Comparison of ENCODE assay signal across 14 cellular contexts in the genomic region with DNA sequence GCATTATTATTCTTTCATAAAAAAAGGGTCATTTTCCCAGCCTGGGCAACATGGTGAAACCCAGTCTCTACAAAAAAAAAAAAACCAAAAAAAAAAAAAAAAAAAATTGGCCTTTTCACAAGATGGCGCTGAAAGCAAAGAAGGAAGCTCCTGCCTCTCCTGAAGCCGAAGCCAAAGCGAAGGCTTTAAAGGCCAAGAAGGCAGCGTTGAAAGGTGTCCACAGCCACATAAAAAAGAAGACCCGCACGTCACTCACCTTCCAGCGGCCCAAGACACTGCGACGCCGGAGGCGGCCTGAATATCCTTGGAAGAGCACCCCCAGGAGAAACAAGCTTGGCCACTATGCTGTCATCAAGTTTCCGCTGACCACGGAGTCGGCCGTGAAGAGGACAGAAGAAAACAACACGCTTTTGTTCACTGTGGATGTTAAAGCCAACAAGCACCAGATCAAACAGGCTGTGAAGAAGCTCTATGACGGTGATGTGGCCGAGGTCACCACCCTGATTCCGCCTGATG. TPM values are rescaled to one million over a fixed set of nuclear protein-coding genes. Genes with fewer than 3 reads are reported as not detected.
A peak's percentile ranks its signal among the peaks of the same experiment; 100 is the strongest.
DNase-seq lines count a peak whose midpoint lies in the region; ATAC-seq and TF ChIP-seq lines count a peak whose summit lies in the region.
"Had no signal": no experiment of that assay in that cellular context is flagged by ENCODE, and none has a peak within 500 bp of the region (broad histone marks: within the 10 kb centered on the region; RNA-seq: fewer than 3 reads in every experiment).

No MANE protein-coding gene starts in this region.

- ATAC-seq in Panc1, result no peak
- no peak for ATAC-seq in foreskin keratinocyte
- no peak for ATAC-seq in HG02610 (IDR thresholded peaks at IDR 0.05; ENCODE audit: unreplicated experiment)
- no peak for ATAC-seq in HG03571 (IDR thresholded peaks at IDR 0.05; ENCODE audit: unreplicated experiment)
- no peak for ATAC-seq in HG03175 (IDR thresholded peaks at IDR 0.05; ENCODE audit: unreplicated experiment)
- no peak for ATAC-seq in left lobe of liver

- in situ Hi-C loops in Panc1 (cut with HindIII; ENCODE audit: low pct_unique_long_range_greater_than_20kb, low sequenced_read_pairs), result no loop called here

- H3K36me3 ChIP-seq in Panc1 (ENCODE audit: control insufficient read depth, insufficient read depth, low read length), result no peaks in the 10 kb centered on the region

- H3K4me3 ChIP-seq in Panc1 (ENCODE audit: low read depth in 2 of 2, low read length in 2 of 2), result no peak overlapping the region

- BruUV-seq in Panc1 (replicated peaks; lab: Mats Ljungman, UMichigan), result no TSS peak

- intact Hi-C loops in Panc1 (cut with micrococcal nuclease; ENCODE audit: unreplicated experiment), result loop anchor here (5.0 kb wide), 1 partner anchor 121 kb away; no protein-coding TSS in a partner anchor

- peaks cover 43% of the 10 kb centered on the region for H3K4me1 ChIP-seq in Panc1 (ENCODE audit: control insufficient read depth, insufficient read depth, low read length)
- peaks cover 6% of the 10 kb centered on the region for H3K4me1 ChIP-seq in foreskin keratinocyte

- no peaks in the 10 kb centered on the region for H3K27me3 ChIP-seq in Panc1 (ENCODE audit: control insufficient read depth, insufficient read depth, low read length)
- H3K27me3 ChIP-seq in foreskin keratinocyte, result no peaks in the 10 kb centered on the region

- H3K27ac ChIP-seq in Panc1 (ENCODE audit: low read length), result peak overlapping the region; percentile 80
- no peak overlapping the region for H3K27ac ChIP-seq in foreskin keratinocyte

- TF ChIP-seq CTCF in Panc1 (IDR thresholded peaks at IDR 0.05) (peak; percentile 29; the same call in 1 of the 2 replicates), foreskin keratinocyte (conservative IDR thresholded peaks at IDR 0.05) (peak; percentile 29)

- DNase-seq in ELF-1 (ENCODE audit: low read depth, low spot score), result peak; percentile 67
- no peak for DNase-seq in Panc1 (ENCODE audit: low read depth, low spot score)
- no peak for DNase-seq in foreskin keratinocyte
- DNase-seq in pons (ENCODE audit: low spot score), result peak; percentile 89
- DNase-seq in left lobe of liver (ENCODE audit: low spot score), result no peak
- DNase-seq: aorta; DMS 273 treated with DMSO at 0.1 percent for 48 hours; erythroblast; KG1; NCI-H446 treated with DMSO at 0.1 percent for 48 hours; stimulated activated CD8-positive, alpha-beta memory T cell treated with anti-CD3 and anti-CD28 coated beads, Interleukin-4, amount 100 ng/mL, for 48 hours had no signal

- POLR2A ChIA-PET in Panc1 (lab: Charles Lee), result interaction anchor here (0.7 to 0.9 kb wide), 3 partner anchors 30 to 213 kb away, joined by 3 to 8 read pairs (median 4); no protein-coding TSS in a partner anchor

- CTCF ChIA-PET in Panc1 (lab: Charles Lee), result interaction anchor here (0.6 to 0.7 kb wide), 3 partner anchors 10 to 102 kb away, joined by 9 to 13 read pairs (median 9); no protein-coding TSS in a partner anchor

- no peaks in the 10 kb centered on the region for H3K9me3 ChIP-seq in Panc1 (ENCODE audit: control insufficient read depth, insufficient read depth, low read depth, low read length)

RNA-seq across cellular contexts. Expression of a gene that starts 4.9 kb away (rescaled TPM):
- 128 TPM for total RNA-seq in Panc1 (2021; ENCODE audit: unreplicated experiment)
- 259 TPM for polyA plus RNA-seq in Panc1 (2012; ENCODE audit: insufficient read length)
- 37.7 and 44.5 TPM in 2 replicates for total RNA-seq in foreskin keratinocyte
- 32.5 and 34.2 TPM in 2 replicates for polyA plus RNA-seq in foreskin keratinocyte
- 32.6 TPM for total RNA-seq in left lobe of liver

RNA-seq across cellular contexts. Expression of a gene that starts 10.3 kb away (rescaled TPM):
- total RNA-seq in Panc1 (2021; ENCODE audit: unreplicated experiment) (500 TPM), foreskin keratinocyte (143 and 154 TPM in 2 replicates), left lobe of liver (64.9 TPM)
- polyA plus RNA-seq in Panc1 (2012; ENCODE audit: insufficient read length), result 1,177 TPM
- 266 and 269 TPM in 2 replicates for polyA plus RNA-seq in foreskin keratinocyte

RNA-seq across cellular contexts. Expression of a gene that starts 15.0 kb away (rescaled TPM):
- total RNA-seq in Panc1 (2021; ENCODE audit: unreplicated experiment), result 92.7 TPM
- 107 TPM for polyA plus RNA-seq in Panc1 (2012; ENCODE audit: insufficient read length)
- 10.5 and 13.8 TPM in 2 replicates for total RNA-seq in foreskin keratinocyte
- 12.7 and 15.9 TPM in 2 replicates for polyA plus RNA-seq in foreskin keratinocyte
- total RNA-seq in left lobe of liver, result 109 TPM

RNA-seq across cellular contexts. Expression of a gene that starts 16.4 kb away (rescaled TPM):
- total RNA-seq in Panc1 (2021; ENCODE audit: unreplicated experiment), result 140 TPM
- polyA plus RNA-seq in Panc1 (2012; ENCODE audit: insufficient read length), result 198 TPM
- total RNA-seq in foreskin keratinocyte, result 125 and 132 TPM in 2 replicates
- 218 and 222 TPM in 2 replicates for polyA plus RNA-seq in foreskin keratinocyte
- total RNA-seq in left lobe of liver, result 36.1 TPM

RNA-seq across cellular contexts. Expression of a gene that starts 34.2 kb away (rescaled TPM):
- total RNA-seq in Panc1 (2021; ENCODE audit: unreplicated experiment) (53.3 TPM), foreskin keratinocyte (28.4 and 31.3 TPM in 2 replicates), left lobe of liver (8.5 TPM)
- 82.4 TPM for polyA plus RNA-seq in Panc1 (2012; ENCODE audit: insufficient read length)
- 19.2 and 21.5 TPM in 2 replicates for polyA plus RNA-seq in foreskin keratinocyte

Comparison
In these comparisons a context has a peak if more than half of its experiments do, and no peak if none do; other contexts are left out.
1. DNase-seq: peak in ELF-1 (single experiment) and pons (single experiment); none in Panc1 (single experiment), foreskin keratinocyte (0 of 2) and left lobe of liver (single experiment).